Comparison of ENCODE assay signal across 1 cellular context in genomic region chr14:61813101-61813596, GRCh38.
TF ChIP-seq lines count a peak whose summit lies in the region.

No MANE protein-coding gene starts in this region.

TF ChIP-seq in WTC11, 78 proteins besides CTCF, POLR2A, EP300 and RAD21 (continued from another document):
- TF ChIP-seq ZBTB43 (CRISPR knock-in tag; IDR thresholded peaks at IDR 0.05) (no peak), ZNF423 (CRISPR knock-in tag; IDR thresholded peaks at IDR 0.05) (no peak), ZNF138 (CRISPR knock-in tag; conservative IDR thresholded peaks at IDR 0.05) (0 out of 2 replicates have a peak, but pooled peaks have one; percentile 33), CBFB (CRISPR knock-in tag; IDR thresholded peaks at IDR 0.05; ENCODE audit: low read depth) (0 out of 2 replicates have a peak, but pooled peaks have one; percentile 10), ZNF416 (CRISPR knock-in tag; IDR thresholded peaks at IDR 0.05) (no peak), ZBTB21 (CRISPR knock-in tag; IDR thresholded peaks at IDR 0.05; ENCODE audit: borderline replicate concordance) (no peak)
